23 cellular contexts compared by ENCODE assay signal in genomic region chr3:187977659-187978058, GRCh38.
"Had no signal": no experiment of that assay in that cellular context is flagged by ENCODE, and none has a peak within 500 bp of the region (broad histone marks: within the 10 kb centered on the region; RNA-seq: fewer than 3 reads in every experiment).

No MANE protein-coding gene starts in this region.

- H3K36me3 ChIP-seq: colonic mucosa, lower lobe of right lung, uterus, WERI-Rb-1 had no signal

- H3K27me3 ChIP-seq: colonic mucosa, dorsolateral prefrontal cortex, hepatocyte, testis, uterus had no signal

- H3K9me3 ChIP-seq: colonic mucosa, lower lobe of right lung, testis, uterus had no signal

- H2AFZ ChIP-seq: hepatocyte had no signal

- H3K27me3 Mint-ChIP-seq: activated T-helper 17 cell treated with anti-CD3 and anti-CD28 coated beads, Interleukin-2, amount 50 U/mL, for 72 hours; effector memory CD8-positive, alpha-beta T cell; naive B cell had no signal

- H3K4me1 ChIP-seq: colonic mucosa, lower lobe of right lung, testis, uterus had no signal

- H3K36me3 Mint-ChIP-seq: immature natural killer cell; naive B cell; stimulated activated memory B cell treated with anti-CD40 and anti-IgM and Interleukin-4, amounts not matched to agents 10 μg/mL and 1 μg/mL and 100 μg/mL, for 72 hours had no signal

- H3K4me2 ChIP-seq: hepatocyte had no signal

- H3K4me3 Mint-ChIP-seq: activated CD8-positive, alpha-beta T cell treated with anti-CD3 and anti-CD28 coated beads, Interleukin-2, amount 10 ng/mL, durations not matched to agents 7 days and 5 days; immature natural killer cell; stimulated activated memory B cell treated with anti-CD40 and anti-IgM and Interleukin-4, amounts not matched to agents 10 μg/mL and 1 μg/mL and 100 μg/mL, for 72 hours had no signal

- H3K27ac ChIP-seq: colonic mucosa, dorsolateral prefrontal cortex, hepatocyte, lower lobe of right lung, testis, uterus, WERI-Rb-1 had no signal

- H3K79me2 ChIP-seq: hepatocyte had no signal

- H3K4me3 ChIP-seq: colonic mucosa, dorsolateral prefrontal cortex, hepatocyte, lower lobe of right lung, testis, uterus had no signal

- H3K9me3 Mint-ChIP-seq: effector memory CD8-positive, alpha-beta T cell; immature natural killer cell had no signal

- DNase-seq: activated CD4-positive, alpha-beta T cell treated with anti-CD3 and anti-CD28 coated beads for 1 hour; activated CD4-positive, alpha-beta T cell treated with anti-CD3 and anti-CD28 coated beads, Interleukin-2, amount 50 U/mL, for 1 hour; activated CD8-positive, alpha-beta T cell treated with anti-CD3 and anti-CD28 coated beads, Interleukin-2, amount 10 ng/mL, durations not matched to agents 7 days and 5 days; activated T-cell treated with anti-CD3 and anti-CD28 coated beads, Interleukin-2, amount 50 U/mL, for 1 hour; amygdala; colonic mucosa; dorsolateral prefrontal cortex; effector memory CD8-positive, alpha-beta T cell; glutamatergic neuron; immature natural killer cell; lower lobe of right lung; naive B cell; occipital lobe; small intestine; stimulated activated CD4-positive, alpha-beta T cell treated with anti-CD3 and anti-CD28 coated beads, Interleukin-2, amount 100 ng/mL, for 24 hours; testis; uterus; WERI-Rb-1 had no signal

- ATAC-seq: activated CD8-positive, alpha-beta T cell treated with anti-CD3 and anti-CD28 coated beads, Interleukin-2, amount 10 ng/mL, durations not matched to agents 7 days and 5 days; activated T-helper 17 cell treated with anti-CD3 and anti-CD28 coated beads, Interleukin-2, amount 50 U/mL, for 72 hours; effector memory CD8-positive, alpha-beta T cell; left lobe of liver; lower lobe of right lung; sciatic nerve had no signal
